In the genomic region with DNA sequence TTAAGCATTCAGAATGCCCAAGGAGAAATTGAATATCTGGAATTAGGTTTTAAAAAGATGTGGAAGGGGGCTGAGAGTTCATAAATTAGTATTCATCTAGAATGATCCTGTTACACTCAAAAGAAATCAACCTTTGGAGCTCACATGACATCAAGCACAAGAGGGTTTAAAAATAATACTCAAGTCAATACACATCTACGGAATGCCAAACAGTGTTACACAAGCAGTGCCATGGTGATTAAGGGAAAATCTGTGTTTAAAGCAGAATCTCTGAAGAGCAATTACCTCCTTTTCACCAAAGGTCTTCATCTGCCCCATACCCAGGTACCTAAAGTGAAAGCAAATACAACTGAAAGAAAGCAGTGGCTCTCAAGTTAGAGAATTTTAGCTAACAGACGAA, we compare ENCODE assay signal across 22 cellular contexts.
"Had no signal": no experiment of that assay in that cellular context is flagged by ENCODE, and none has a peak within 500 bp of the region (broad histone marks: within the 10 kb centered on the region; RNA-seq: fewer than 3 reads in every experiment).

No MANE protein-coding gene starts in this region.

- H3K27me3 Mint-ChIP-seq: activated B cell treated with CpG ODN at 0.5 μM for 24 hours; activated CD8-positive, alpha-beta T cell treated with anti-CD3 and anti-CD28 coated beads for 36 hours; activated naive CD8-positive, alpha-beta T cell treated with anti-CD3 and anti-CD28 coated beads, Interleukin-2, amount 10 ng/mL, durations not matched to agents 7 days and 5 days; T-cell had no signal

- H3K36me3 ChIP-seq: adrenal gland had no signal

- DNase-seq: activated B cell treated with CpG ODN at 0.5 μM for 24 hours; activated CD4-positive, alpha-beta T cell treated with anti-CD3 and anti-CD28 coated beads for 1 hour; activated CD4-positive, alpha-beta T cell treated with anti-CD3 and anti-CD28 coated beads, Interleukin-2, amount 50 U/mL, for 1 hour; activated CD8-positive, alpha-beta memory T cell treated with anti-CD3 and anti-CD28 coated beads, Interleukin-2, amount 50 U/mL, for 4 hours; activated CD8-positive, alpha-beta T cell treated with anti-CD3 and anti-CD28 coated beads for 36 hours; activated naive CD4-positive, alpha-beta T cell treated with anti-CD3 and anti-CD28 coated beads, Interleukin-2, amount 50 U/mL, for 16 hours; activated naive CD8-positive, alpha-beta T cell treated with anti-CD3 and anti-CD28 coated beads, Interleukin-2, amount 10 ng/mL, durations not matched to agents 7 days and 5 days; adrenal gland; anterior cingulate cortex; NCI-H1092; NCI-H1417 treated with DMSO at 0.1 percent for 48 hours; NCI-H1694; NCI-H2029; NCI-H2171; NCI-H226; NCI-H526; PC-3; SIG-M5; T-cell; T-helper 2 cell; T1000 had no signal

- H3K27ac Mint-ChIP-seq: activated B cell treated with CpG ODN at 0.5 μM for 24 hours; activated CD8-positive, alpha-beta T cell treated with anti-CD3 and anti-CD28 coated beads for 36 hours; activated naive CD8-positive, alpha-beta T cell treated with anti-CD3 and anti-CD28 coated beads, Interleukin-2, amount 10 ng/mL, durations not matched to agents 7 days and 5 days; T-cell had no signal

- H3K4me1 Mint-ChIP-seq: activated B cell treated with CpG ODN at 0.5 μM for 24 hours; activated naive CD8-positive, alpha-beta T cell treated with anti-CD3 and anti-CD28 coated beads, Interleukin-2, amount 10 ng/mL, durations not matched to agents 7 days and 5 days; T-cell had no signal

- H3K9ac ChIP-seq: KMS-11 had no signal

- H3K4me3 Mint-ChIP-seq: activated B cell treated with CpG ODN at 0.5 μM for 24 hours; activated CD8-positive, alpha-beta T cell treated with anti-CD3 and anti-CD28 coated beads for 36 hours; activated naive CD8-positive, alpha-beta T cell treated with anti-CD3 and anti-CD28 coated beads, Interleukin-2, amount 10 ng/mL, durations not matched to agents 7 days and 5 days; T-cell had no signal

- H3K4me3 ChIP-seq: adrenal gland had no signal

- H3K4me2 ChIP-seq: KMS-11 had no signal

- H3K9me3 ChIP-seq: adrenal gland had no signal

- H3K27me3 ChIP-seq: adrenal gland had no signal

- H3K36me3 Mint-ChIP-seq: activated naive CD8-positive, alpha-beta T cell treated with anti-CD3 and anti-CD28 coated beads, Interleukin-2, amount 10 ng/mL, durations not matched to agents 7 days and 5 days; T-cell had no signal

- H3K9me3 Mint-ChIP-seq: activated B cell treated with CpG ODN at 0.5 μM for 24 hours; activated naive CD8-positive, alpha-beta T cell treated with anti-CD3 and anti-CD28 coated beads, Interleukin-2, amount 10 ng/mL, durations not matched to agents 7 days and 5 days had no signal

- ATAC-seq: activated CD8-positive, alpha-beta T cell treated with anti-CD3 and anti-CD28 coated beads for 36 hours; PC-3; T-cell had no signal

- H3K27ac ChIP-seq: adrenal gland, KMS-11 had no signal
